9 cellular contexts compared by ENCODE assay signal in genomic region chr1:22689505-22689904, GRCh38. TPM values are rescaled to one million over a fixed set of nuclear protein-coding genes. Genes with fewer than 3 reads are reported as not detected.
DNase-seq lines count a peak whose midpoint lies in the region; ATAC-seq and TF ChIP-seq lines count a peak whose summit lies in the region.
"Had no signal": no experiment of that assay in that cellular context is flagged by ENCODE, and none has a peak within 500 bp of the region (broad histone marks: within the 10 kb centered on the region; RNA-seq: fewer than 3 reads in every experiment).

No MANE protein-coding gene starts in this region.

- TF ChIP-seq CTCF in osteoblast (IDR thresholded peaks at IDR 0.05; ENCODE audit: extremely low read depth, low read depth, low read length) (no peak), MM.1S (IDR thresholded peaks at IDR 0.05; ENCODE audit: low read length) (no peak), tibial artery (IDR thresholded peaks at IDR 0.05) (no peak)

- peak overlapping the region; percentile 19 for H3K4me2 ChIP-seq in GM23248 (ENCODE audit: unreplicated experiment)
- no peak overlapping the region for H3K4me2 ChIP-seq in osteoblast (ENCODE audit: insufficient read depth, low read length)
- H3K4me2 ChIP-seq in MM.1S (ENCODE audit: low read depth, low read length) = no peak overlapping the region

- no peaks in the 10 kb centered on the region for H3K27me3 ChIP-seq in GM23248 (replicated peaks; ENCODE audit: insufficient read depth)
- H3K27me3 ChIP-seq in osteoblast (ENCODE audit: insufficient read depth, low read length) = peaks cover 9% of the 10 kb centered on the region
- peaks cover 90% of the 10 kb centered on the region for H3K27me3 ChIP-seq in MM.1S (replicated peaks; ENCODE audit: insufficient read depth, low read length)
- H3K27me3 ChIP-seq in tibial artery = peaks cover 0 to 38% of the 10 kb centered on the region in 2 donors

- H3K36me3 ChIP-seq in GM23248 (ENCODE audit: low read depth) (no peaks in the 10 kb centered on the region), osteoblast (ENCODE audit: insufficient read depth, low read length) (no peaks in the 10 kb centered on the region), MM.1S (replicated peaks; ENCODE audit: insufficient read depth, low read length) (no peaks in the 10 kb centered on the region), tibial artery (no peaks in the 10 kb centered on the region)

- H3K4me3 ChIP-seq in GM23248 (no peak overlapping the region), osteoblast (ENCODE audit: insufficient read depth, low read length) (no peak overlapping the region), MM.1S (ENCODE audit: low read length) (no peak overlapping the region), tibial artery (no peak overlapping the region)

- H3K9me3 ChIP-seq in GM23248 (ENCODE audit: low read depth) (no peaks in the 10 kb centered on the region), osteoblast (ENCODE audit: low read depth, low read length) (no peaks in the 10 kb centered on the region), MM.1S (replicated peaks; ENCODE audit: insufficient read depth, low read length) (no peaks in the 10 kb centered on the region), tibial artery (no peaks in the 10 kb centered on the region)

- H3K9me2 ChIP-seq in GM23248 (ENCODE audit: insufficient read depth) = no peaks in the 10 kb centered on the region
- no peaks in the 10 kb centered on the region for H3K9me2 ChIP-seq in MM.1S (replicated peaks; ENCODE audit: insufficient read depth, low read length)

- H2AFZ ChIP-seq in GM23248 = no peak overlapping the region
- H2AFZ ChIP-seq in osteoblast (ENCODE audit: low read length) = no peak overlapping the region
- no peak overlapping the region for H2AFZ ChIP-seq in MM.1S (ENCODE audit: low read length)

- 15 to 18% methylated on average over 10 to 11 of the region's 11 CpGs for WGBS in GM23248 (ENCODE audit: low coverage in 1 of 2, low lambda C conversion rate in 2 of 2, missing lambda C conversion rate in 2 of 2), 2 experiments

- ATAC-seq in GM18519 (IDR thresholded peaks at IDR 0.05; ENCODE audit: low FRiP score, unreplicated experiment) (no peak), GM18907 (IDR thresholded peaks at IDR 0.05; ENCODE audit: unreplicated experiment) (no peak)

- no peaks in the 10 kb centered on the region for H3K79me2 ChIP-seq in GM23248 (ENCODE audit: insufficient read depth)
- H3K79me2 ChIP-seq in osteoblast (ENCODE audit: insufficient read depth, low read length) = no peaks in the 10 kb centered on the region
- H3K79me2 ChIP-seq in MM.1S (ENCODE audit: low read length) = no peaks in the 10 kb centered on the region

- in situ Hi-C loops in GM23248 (cut with MboI) = no loop called here

- H4K20me1 ChIP-seq in GM23248 (ENCODE audit: insufficient read depth) = no peaks in the 10 kb centered on the region
- no peaks in the 10 kb centered on the region for H4K20me1 ChIP-seq in osteoblast (ENCODE audit: insufficient read depth, low read length)
- no peaks in the 10 kb centered on the region for H4K20me1 ChIP-seq in MM.1S (ENCODE audit: insufficient read depth, low read length)

- peak; percentile 96 for DNase-seq in GM23248
- DNase-seq in NCI-H2107 treated with DMSO at 0.1 percent for 48 hours (lab: John Stamatoyannopoulos, UW; ENCODE audit: unreplicated experiment) = peak; percentile 68
- peak; percentile 40 for DNase-seq in dedifferentiated amniotic fluid mesenchymal stem cell (ENCODE audit: extremely low spot score)
- peak; percentile 96 for DNase-seq in osteoblast (ENCODE audit: insufficient read length, low spot score, missing footprints)
- DNase-seq in MM.1S = no peak
- DNase-seq in tibial artery = no peak
- DNase-seq: NCI-H524 treated with DMSO at 0.1 percent for 48 hours had no signal

- H3K4me1 ChIP-seq in GM23248 (ENCODE audit: insufficient read depth) (peaks cover 20% of the 10 kb centered on the region), osteoblast (ENCODE audit: insufficient read depth, low read length) (peaks cover 8% of the 10 kb centered on the region), MM.1S (ENCODE audit: low read length) (no peaks in the 10 kb centered on the region), tibial artery (no peaks in the 10 kb centered on the region)

- peaks cover 13% of the 10 kb centered on the region; the same call in 1 of the 2 replicates for H3F3A ChIP-seq in GM23248 (ENCODE audit: insufficient read depth)
- no peaks in the 10 kb centered on the region for H3F3A ChIP-seq in MM.1S (ENCODE audit: insufficient read depth, low read length)

- H3K27ac ChIP-seq in GM23248 = peak overlapping the region; percentile 48
- H3K27ac ChIP-seq in osteoblast (ENCODE audit: low read depth, low read length) = no peak overlapping the region
- no peak overlapping the region for H3K27ac ChIP-seq in MM.1S (ENCODE audit: low read length)
- no peak overlapping the region for H3K27ac ChIP-seq in tibial artery

- intact Hi-C loops in tibial artery (cut with DNase I; ENCODE audit: low total_unique reads) = no loop called here

- H3K9ac ChIP-seq in GM23248 (peak overlapping the region; percentile 22; the same call in 1 of the 2 replicates), MM.1S (ENCODE audit: low read length) (no peak overlapping the region)

RNA-seq across cellular contexts. Expression of gene EPHB2, which starts 21.1 kb away (rescaled TPM):
- 5.1 and 9.0 TPM in 2 replicates for total RNA-seq in GM23248 (2014; rRNA removed; shearing (Covaris generic))
- polyA plus RNA-seq in GM23248 (2016; fragmentation: Nextera tagmentation; extraction: Ambion mirVana) = 1.0 and 2.0 TPM in 2 replicates
- 8.7 and 14.7 TPM in 2 replicates for total RNA-seq in osteoblast

RNA-seq across cellular contexts. Expression of gene C1QB, which starts 36.5 kb away (rescaled TPM):
- total RNA-seq in GM23248 (2014; rRNA removed; shearing (Covaris generic)) = not detected in 2 replicates
- not detected in 2 replicates for polyA plus RNA-seq in GM23248 (2016; fragmentation: Nextera tagmentation; extraction: Ambion mirVana)
- 0.72 TPM in 1 of 2 replicates, not detected in the other for total RNA-seq in osteoblast

RNA-seq across cellular contexts. Expression of gene C1QC, which starts 46.1 kb away (rescaled TPM):
- total RNA-seq in GM23248 (2014; rRNA removed; shearing (Covaris generic)) = not detected in 2 replicates
- not detected in 2 replicates for polyA plus RNA-seq in GM23248 (2016; fragmentation: Nextera tagmentation; extraction: Ambion mirVana)
- 2.2 TPM in 1 of 2 replicates, not detected in the other for total RNA-seq in osteoblast

RNA-seq across cellular contexts. Expression of gene C1QA, which starts 53.1 kb away (rescaled TPM):
- total RNA-seq in GM23248 (2014; rRNA removed; shearing (Covaris generic)) = not detected in 2 replicates
- not detected in 2 replicates for polyA plus RNA-seq in GM23248 (2016; fragmentation: Nextera tagmentation; extraction: Ambion mirVana)
- total RNA-seq in osteoblast = 1.1 TPM in 1 of 2 replicates, not detected in the other

Comparison
In these comparisons a context has a peak if more than half of its experiments do, and no peak if none do; other contexts are left out.
1. DNase-seq: peak in GM23248 (single experiment), NCI-H2107 treated with DMSO at 0.1 percent for 48 hours (single experiment), dedifferentiated amniotic fluid mesenchymal stem cell (single experiment) and osteoblast (single experiment); none in MM.1S (single experiment) and tibial artery (0 of 2).